8 cellular contexts compared by ENCODE assay signal in genomic region chr7:8261711-8262695, GRCh38. TPM values are rescaled to one million over a fixed set of nuclear protein-coding genes. Genes with fewer than 3 reads are reported as not detected.
DNase-seq lines count a peak whose midpoint lies in the region; ATAC-seq and TF ChIP-seq lines count a peak whose summit lies in the region.

TSS of gene ICA1 (minus strand) at chr7:8262167. CDS start at chr7:8235926, 26,241 bp downstream.

- peak within 1 kb of the TSS; percentile 77 for H3K4me3 Mint-ChIP-seq in activated naive CD8-positive, alpha-beta T cell treated with anti-CD3 and anti-CD28 coated beads, Interleukin-2, amount 10 ng/mL, durations not matched to agents 7 days and 5 days

- H3K27me3 Mint-ChIP-seq in activated naive CD8-positive, alpha-beta T cell treated with anti-CD3 and anti-CD28 coated beads, Interleukin-2, amount 10 ng/mL, durations not matched to agents 7 days and 5 days, result peaks cover 59% of the 10 kb centered on the region

- CTCF ChIA-PET in AG04449 (lab: Yijun Ruan, JAX), result interaction anchor here (1.7 kb wide), 1 partner anchor 34 kb away, joined by 6 read pairs; no protein-coding TSS in a partner anchor

- H3K4me1 Mint-ChIP-seq in activated naive CD8-positive, alpha-beta T cell treated with anti-CD3 and anti-CD28 coated beads, Interleukin-2, amount 10 ng/mL, durations not matched to agents 7 days and 5 days, result peaks cover 8% of the 10 kb centered on the region

- no peak within 1 kb of the TSS for H3K27ac Mint-ChIP-seq in activated naive CD8-positive, alpha-beta T cell treated with anti-CD3 and anti-CD28 coated beads, Interleukin-2, amount 10 ng/mL, durations not matched to agents 7 days and 5 days

- intact Hi-C loops in Right ventricle myocardium inferior (cut with DNase I), result loop anchor here (2.0 kb wide), 1 partner anchor 23 kb away; no protein-coding TSS in a partner anchor

- H3K4me3 ChIP-seq in AG04449 (ENCODE audit: low read depth, low read length), result peak within 1 kb of the TSS; percentile 50

- DNase-seq in AG04449 (ENCODE audit: low read depth, low spot score), result no peak
- peak; percentile 96 for DNase-seq in NCI-H748 (lab: John Stamatoyannopoulos, UW; ENCODE audit: unreplicated experiment)
- peak; percentile 59 for DNase-seq in activated naive CD8-positive, alpha-beta T cell treated with anti-CD3 and anti-CD28 coated beads, Interleukin-2, amount 10 ng/mL, durations not matched to agents 7 days and 5 days
- peak; percentile 79 for DNase-seq in Right ventricle myocardium inferior (ENCODE audit: missing footprints)
- peak in 41 of 56 donors; percentile 1 to 74 (median 39) for DNase-seq in nucleus accumbens (lab: John Stamatoyannopoulos, UW)

- ATAC-seq in GM18502 (IDR thresholded peaks at IDR 0.05; ENCODE audit: poor library complexity, unreplicated experiment), result peak; percentile 73
- peak; percentile 59 for ATAC-seq in HG03280 (IDR thresholded peaks at IDR 0.05; ENCODE audit: unreplicated experiment)
- ATAC-seq in activated naive CD8-positive, alpha-beta T cell treated with anti-CD3 and anti-CD28 coated beads, Interleukin-2, amount 10 ng/mL, durations not matched to agents 7 days and 5 days (ENCODE audit: low read depth), result peak; percentile 70
- peak; percentile 88 for ATAC-seq in Right ventricle myocardium inferior
- ATAC-seq in HG03565 (IDR thresholded peaks at IDR 0.05; ENCODE audit: unreplicated experiment), result no peak

- H3K36me3 Mint-ChIP-seq in activated naive CD8-positive, alpha-beta T cell treated with anti-CD3 and anti-CD28 coated beads, Interleukin-2, amount 10 ng/mL, durations not matched to agents 7 days and 5 days, result no peaks in the 10 kb centered on the region

- POLR2A ChIA-PET in AG04449 (lab: Yijun Ruan, JAX), result no interaction called here
- POLR2A ChIA-PET in activated naive CD8-positive, alpha-beta T cell treated with anti-CD3 and anti-CD28 coated beads, Interleukin-2, amount 10 ng/mL, durations not matched to agents 7 days and 5 days (lab: Charles Lee), result no interaction called here

- no peak for TF ChIP-seq CTCF in AG04449 (IDR thresholded peaks at IDR 0.05; ENCODE audit: insufficient read depth, low read length, missing control alignments)

- H3K9me3 Mint-ChIP-seq in activated naive CD8-positive, alpha-beta T cell treated with anti-CD3 and anti-CD28 coated beads, Interleukin-2, amount 10 ng/mL, durations not matched to agents 7 days and 5 days, result no peaks in the 10 kb centered on the region

RNA-seq across cellular contexts. Expression of gene ICA1, which starts in this region (rescaled TPM):
- 1 to 10 TPM in 1 of 2 experiments, under 1 TPM in 1; 0.91 to 2.4 TPM for total RNA-seq in activated naive CD8-positive, alpha-beta T cell treated with anti-CD3 and anti-CD28 coated beads, Interleukin-2, amount 10 ng/mL, durations not matched to agents 7 days and 5 days
- 44.3 TPM for total RNA-seq in Right ventricle myocardium inferior

Comparison
In these comparisons a context has a peak if more than half of its experiments do, and no peak if none do; other contexts are left out.
1. RNA of gene ICA1 (total RNA-seq): 44.3 TPM in Right ventricle myocardium inferior (single experiment); 0.91 to 2.4 TPM in activated naive CD8-positive, alpha-beta T cell treated with anti-CD3 and anti-CD28 coated beads, Interleukin-2, amount 10 ng/mL, durations not matched to agents 7 days and 5 days; every median in the first group is over 10 times any median in the second.